ENCODE assay signal across 1 cellular context in the genomic region with DNA sequence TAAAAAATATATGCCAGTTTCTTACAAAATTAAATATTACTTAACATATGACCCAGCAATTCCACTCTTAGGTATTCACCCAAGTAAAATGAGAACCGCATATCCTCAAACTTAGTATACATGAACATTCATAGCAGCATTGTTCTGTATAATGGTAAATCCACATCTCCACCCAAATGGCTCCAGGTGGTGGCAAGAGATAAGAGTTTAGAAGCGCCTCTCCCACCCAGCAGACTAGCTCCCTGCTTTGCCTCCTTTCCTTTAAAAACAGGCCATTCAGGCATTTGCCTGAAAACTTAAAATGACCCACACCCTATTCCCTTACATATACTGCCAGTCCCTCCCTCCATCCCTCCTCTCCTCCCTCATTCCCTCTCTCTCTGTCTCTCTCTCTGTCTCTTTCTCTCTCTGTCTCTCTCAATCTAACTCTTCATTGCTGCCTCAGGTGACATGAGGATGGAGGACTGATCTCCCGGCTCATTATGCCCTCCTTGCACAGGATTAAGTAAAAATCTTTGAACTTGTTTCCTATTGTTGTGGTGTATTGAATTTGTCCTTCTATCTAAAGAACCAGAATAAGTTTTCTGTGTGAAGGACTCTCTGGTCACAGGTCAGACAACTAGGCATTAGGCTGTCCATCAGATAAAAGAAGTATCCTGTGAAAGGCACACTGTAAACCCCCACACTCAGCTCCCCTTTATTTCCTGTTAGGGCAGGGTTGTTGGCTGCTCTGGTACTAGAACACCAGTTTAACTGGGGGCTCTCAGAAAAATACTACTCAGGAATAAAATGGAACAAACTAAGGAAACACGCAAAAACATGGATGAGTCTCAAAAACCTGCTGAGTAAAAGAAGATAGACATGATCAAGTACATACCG.
TF ChIP-seq lines count a peak whose summit lies in the region.

No MANE protein-coding gene starts in this region.

TF ChIP-seq in K562, 482 proteins besides CTCF, POLR2A, EP300 and RAD21 (continues in another document):
- TF ChIP-seq ZNF76 (CRISPR knock-in tag; IDR thresholded peaks at IDR 0.05; ENCODE audit: borderline replicate concordance): no peak
- no peak for TF ChIP-seq ZNF133 (CRISPR knock-in tag; IDR thresholded peaks at IDR 0.05)
- TF ChIP-seq SP2 (IDR thresholded peaks at IDR 0.05; ENCODE audit: extremely low read depth, low read depth, low read length, poor library complexity, severe bottlenecking): no peak
- TF ChIP-seq, protein P1, sequence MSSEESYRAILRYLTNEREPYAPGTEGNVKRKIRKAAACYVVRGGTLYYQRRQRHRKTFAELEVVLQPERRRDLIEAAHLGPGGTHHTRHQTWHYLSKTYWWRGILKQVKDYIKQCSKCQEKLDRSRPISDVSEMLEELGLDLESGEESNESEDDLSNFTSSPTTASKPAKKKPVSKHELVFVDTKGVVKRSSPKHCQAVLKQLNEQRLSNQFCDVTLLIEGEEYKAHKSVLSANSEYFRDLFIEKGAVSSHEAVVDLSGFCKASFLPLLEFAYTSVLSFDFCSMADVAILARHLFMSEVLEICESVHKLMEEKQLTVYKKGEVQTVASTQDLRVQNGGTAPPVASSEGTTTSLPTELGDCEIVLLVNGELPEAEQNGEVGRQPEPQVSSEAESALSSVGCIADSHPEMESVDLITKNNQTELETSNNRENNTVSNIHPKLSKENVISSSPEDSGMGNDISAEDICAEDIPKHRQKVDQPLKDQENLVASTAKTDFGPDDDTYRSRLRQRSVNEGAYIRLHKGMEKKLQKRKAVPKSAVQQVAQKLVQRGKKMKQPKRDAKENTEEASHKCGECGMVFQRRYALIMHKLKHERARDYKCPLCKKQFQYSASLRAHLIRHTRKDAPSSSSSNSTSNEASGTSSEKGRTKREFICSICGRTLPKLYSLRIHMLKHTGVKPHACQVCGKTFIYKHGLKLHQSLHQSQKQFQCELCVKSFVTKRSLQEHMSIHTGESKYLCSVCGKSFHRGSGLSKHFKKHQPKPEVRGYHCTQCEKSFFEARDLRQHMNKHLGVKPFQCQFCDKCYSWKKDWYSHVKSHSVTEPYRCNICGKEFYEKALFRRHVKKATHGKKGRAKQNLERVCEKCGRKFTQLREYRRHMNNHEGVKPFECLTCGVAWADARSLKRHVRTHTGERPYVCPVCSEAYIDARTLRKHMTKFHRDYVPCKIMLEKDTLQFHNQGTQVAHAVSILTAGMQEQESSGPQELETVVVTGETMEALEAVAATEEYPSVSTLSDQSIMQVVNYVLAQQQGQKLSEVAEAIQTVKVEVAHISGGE (CRISPR knock-in tag; IDR thresholded peaks at IDR 0.05): no peak
- TF ChIP-seq, protein P2, sequence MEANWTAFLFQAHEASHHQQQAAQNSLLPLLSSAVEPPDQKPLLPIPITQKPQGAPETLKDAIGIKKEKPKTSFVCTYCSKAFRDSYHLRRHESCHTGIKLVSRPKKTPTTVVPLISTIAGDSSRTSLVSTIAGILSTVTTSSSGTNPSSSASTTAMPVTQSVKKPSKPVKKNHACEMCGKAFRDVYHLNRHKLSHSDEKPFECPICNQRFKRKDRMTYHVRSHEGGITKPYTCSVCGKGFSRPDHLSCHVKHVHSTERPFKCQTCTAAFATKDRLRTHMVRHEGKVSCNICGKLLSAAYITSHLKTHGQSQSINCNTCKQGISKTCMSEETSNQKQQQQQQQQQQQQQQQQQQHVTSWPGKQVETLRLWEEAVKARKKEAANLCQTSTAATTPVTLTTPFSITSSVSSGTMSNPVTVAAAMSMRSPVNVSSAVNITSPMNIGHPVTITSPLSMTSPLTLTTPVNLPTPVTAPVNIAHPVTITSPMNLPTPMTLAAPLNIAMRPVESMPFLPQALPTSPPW (CRISPR knock-in tag; IDR thresholded peaks at IDR 0.05): no peak
- TF ChIP-seq ILF3 (IDR thresholded peaks at IDR 0.05; ENCODE audit: borderline replicate concordance): 0 out of 2 replicates have a peak, but pooled peaks have one; percentile 61
- TF ChIP-seq HNRNPH1 (optimal IDR thresholded peaks at IDR 0.05; ENCODE audit: low read depth, low read length): no peak
- no peak for TF ChIP-seq KDM2B (CRISPR knock-in tag; IDR thresholded peaks at IDR 0.05)
- TF ChIP-seq, protein P3, sequence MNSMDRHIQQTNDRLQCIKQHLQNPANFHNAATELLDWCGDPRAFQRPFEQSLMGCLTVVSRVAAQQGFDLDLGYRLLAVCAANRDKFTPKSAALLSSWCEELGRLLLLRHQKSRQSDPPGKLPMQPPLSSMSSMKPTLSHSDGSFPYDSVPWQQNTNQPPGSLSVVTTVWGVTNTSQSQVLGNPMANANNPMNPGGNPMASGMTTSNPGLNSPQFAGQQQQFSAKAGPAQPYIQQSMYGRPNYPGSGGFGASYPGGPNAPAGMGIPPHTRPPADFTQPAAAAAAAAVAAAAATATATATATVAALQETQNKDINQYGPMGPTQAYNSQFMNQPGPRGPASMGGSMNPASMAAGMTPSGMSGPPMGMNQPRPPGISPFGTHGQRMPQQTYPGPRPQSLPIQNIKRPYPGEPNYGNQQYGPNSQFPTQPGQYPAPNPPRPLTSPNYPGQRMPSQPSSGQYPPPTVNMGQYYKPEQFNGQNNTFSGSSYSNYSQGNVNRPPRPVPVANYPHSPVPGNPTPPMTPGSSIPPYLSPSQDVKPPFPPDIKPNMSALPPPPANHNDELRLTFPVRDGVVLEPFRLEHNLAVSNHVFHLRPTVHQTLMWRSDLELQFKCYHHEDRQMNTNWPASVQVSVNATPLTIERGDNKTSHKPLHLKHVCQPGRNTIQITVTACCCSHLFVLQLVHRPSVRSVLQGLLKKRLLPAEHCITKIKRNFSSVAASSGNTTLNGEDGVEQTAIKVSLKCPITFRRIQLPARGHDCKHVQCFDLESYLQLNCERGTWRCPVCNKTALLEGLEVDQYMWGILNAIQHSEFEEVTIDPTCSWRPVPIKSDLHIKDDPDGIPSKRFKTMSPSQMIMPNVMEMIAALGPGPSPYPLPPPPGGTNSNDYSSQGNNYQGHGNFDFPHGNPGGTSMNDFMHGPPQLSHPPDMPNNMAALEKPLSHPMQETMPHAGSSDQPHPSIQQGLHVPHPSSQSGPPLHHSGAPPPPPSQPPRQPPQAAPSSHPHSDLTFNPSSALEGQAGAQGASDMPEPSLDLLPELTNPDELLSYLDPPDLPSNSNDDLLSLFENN (IDR thresholded peaks at IDR 0.05; ENCODE audit: low read depth in 2 of 2, low read length in 2 of 2): peak in 1 of 2 experiments; percentile 92; a peak in 2 of 4 replicates
- TF ChIP-seq MTA2 (IDR thresholded peaks at IDR 0.05; ENCODE audit: low read depth): peak; percentile 94
- no peak for TF ChIP-seq CHD1 (IDR thresholded peaks at IDR 0.05; ENCODE audit: low read length)
- peak; percentile 60; the same call in 1 of the 2 replicates for TF ChIP-seq ZNF584 (CRISPR knock-in tag; IDR thresholded peaks at IDR 0.05; ENCODE audit: low read depth)
- no peak for TF ChIP-seq ATF1 (CRISPR knock-in tag; IDR thresholded peaks at IDR 0.05)
- TF ChIP-seq ATF1 (tag; IDR thresholded peaks at IDR 0.05): peak; percentile 34; the same call in 1 of the 2 replicates
- TF ChIP-seq PHF20 (IDR thresholded peaks at IDR 0.05; ENCODE audit: partially characterized antibody): no peak
- TF ChIP-seq, protein P4, sequence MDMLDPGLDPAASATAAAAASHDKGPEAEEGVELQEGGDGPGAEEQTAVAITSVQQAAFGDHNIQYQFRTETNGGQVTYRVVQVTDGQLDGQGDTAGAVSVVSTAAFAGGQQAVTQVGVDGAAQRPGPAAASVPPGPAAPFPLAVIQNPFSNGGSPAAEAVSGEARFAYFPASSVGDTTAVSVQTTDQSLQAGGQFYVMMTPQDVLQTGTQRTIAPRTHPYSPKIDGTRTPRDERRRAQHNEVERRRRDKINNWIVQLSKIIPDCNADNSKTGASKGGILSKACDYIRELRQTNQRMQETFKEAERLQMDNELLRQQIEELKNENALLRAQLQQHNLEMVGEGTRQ (CRISPR knock-in tag; IDR thresholded peaks at IDR 0.05): no peak
- no peak for TF ChIP-seq HMG20B (CRISPR knock-in tag; IDR thresholded peaks at IDR 0.05)
- TF ChIP-seq, protein P5, sequence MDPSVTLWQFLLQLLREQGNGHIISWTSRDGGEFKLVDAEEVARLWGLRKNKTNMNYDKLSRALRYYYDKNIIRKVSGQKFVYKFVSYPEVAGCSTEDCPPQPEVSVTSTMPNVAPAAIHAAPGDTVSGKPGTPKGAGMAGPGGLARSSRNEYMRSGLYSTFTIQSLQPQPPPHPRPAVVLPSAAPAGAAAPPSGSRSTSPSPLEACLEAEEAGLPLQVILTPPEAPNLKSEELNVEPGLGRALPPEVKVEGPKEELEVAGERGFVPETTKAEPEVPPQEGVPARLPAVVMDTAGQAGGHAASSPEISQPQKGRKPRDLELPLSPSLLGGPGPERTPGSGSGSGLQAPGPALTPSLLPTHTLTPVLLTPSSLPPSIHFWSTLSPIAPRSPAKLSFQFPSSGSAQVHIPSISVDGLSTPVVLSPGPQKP (CRISPR knock-in tag; IDR thresholded peaks at IDR 0.05): no peak
- TF ChIP-seq SREBF2 (CRISPR knock-in tag; IDR thresholded peaks at IDR 0.05): no peak
- no peak; the same call in 1 of the 2 replicates for TF ChIP-seq NFATC3 (IDR thresholded peaks at IDR 0.05)
- TF ChIP-seq MEF2D (tag; conservative IDR thresholded peaks at IDR 0.05; ENCODE audit: low read depth): no peak
- TF ChIP-seq FOXJ3 (CRISPR knock-in tag; IDR thresholded peaks at IDR 0.05): no peak
- no peak for TF ChIP-seq PYGO2 (tag; IDR thresholded peaks at IDR 0.05)
- TF ChIP-seq MYBL2 (IDR thresholded peaks at IDR 0.05; ENCODE audit: low read depth): no peak
- no peak for TF ChIP-seq MYBL2 (CRISPR knock-in tag; IDR thresholded peaks at IDR 0.05; ENCODE audit: borderline replicate concordance)
- no peak for TF ChIP-seq NFYB (IDR thresholded peaks at IDR 0.05; ENCODE audit: extremely low read depth, insufficient read length)
- TF ChIP-seq MXD1 (CRISPR knock-in tag; IDR thresholded peaks at IDR 0.05; ENCODE audit: borderline replicate concordance, poor library complexity, severe bottlenecking): no peak
- no peak for TF ChIP-seq NR3C1 (CRISPR knock-in tag; IDR thresholded peaks at IDR 0.05)
- TF ChIP-seq SIX5 (IDR thresholded peaks at IDR 0.05; ENCODE audit: borderline replicate concordance in 1 of 2, insufficient read depth in 1 of 2, low read depth in 1 of 2, low read length in 2 of 2): no peak
- TF ChIP-seq, protein P6, sequence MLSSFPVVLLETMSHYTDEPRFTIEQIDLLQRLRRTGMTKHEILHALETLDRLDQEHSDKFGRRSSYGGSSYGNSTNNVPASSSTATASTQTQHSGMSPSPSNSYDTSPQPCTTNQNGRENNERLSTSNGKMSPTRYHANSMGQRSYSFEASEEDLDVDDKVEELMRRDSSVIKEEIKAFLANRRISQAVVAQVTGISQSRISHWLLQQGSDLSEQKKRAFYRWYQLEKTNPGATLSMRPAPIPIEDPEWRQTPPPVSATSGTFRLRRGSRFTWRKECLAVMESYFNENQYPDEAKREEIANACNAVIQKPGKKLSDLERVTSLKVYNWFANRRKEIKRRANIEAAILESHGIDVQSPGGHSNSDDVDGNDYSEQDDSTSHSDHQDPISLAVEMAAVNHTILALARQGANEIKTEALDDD (IDR thresholded peaks at IDR 0.05): peak; percentile 82
- TF ChIP-seq KHSRP (IDR thresholded peaks at IDR 0.05): no peak
- TF ChIP-seq CBX3 (IDR thresholded peaks at IDR 0.05; ENCODE audit: borderline replicate concordance in 1 of 2, low read length in 2 of 2): peak in 1 of 2 experiments; percentile 80; a peak in 1 of 3 replicates
- no peak for TF ChIP-seq RBM14 (IDR thresholded peaks at IDR 0.05; ENCODE audit: borderline replicate concordance, insufficient read depth, low read depth, low read length)
- no peak for TF ChIP-seq GABPB1 (CRISPR knock-in tag; IDR thresholded peaks at IDR 0.05)
- no peak for TF ChIP-seq MTF1 (CRISPR knock-in tag; IDR thresholded peaks at IDR 0.05; ENCODE audit: borderline replicate concordance)
- TF ChIP-seq ZNF717 (CRISPR knock-in tag; IDR thresholded peaks at IDR 0.05): no peak
- no peak for TF ChIP-seq ZBTB7A (IDR thresholded peaks at IDR 0.05; ENCODE audit: borderline replicate concordance, control insufficient read depth, low read depth, low read length)
- TF ChIP-seq SETDB1 (IDR thresholded peaks at IDR 0.05; ENCODE audit: low read length): no peak
- TF ChIP-seq SAP30 (IDR thresholded peaks at IDR 0.05; ENCODE audit: borderline replicate concordance, insufficient read depth, low read depth, low read length, poor library complexity, severe bottlenecking): no peak
- no peak for TF ChIP-seq TCF15 (CRISPR knock-in tag; IDR thresholded peaks at IDR 0.05)
- TF ChIP-seq NCOA1 (IDR thresholded peaks at IDR 0.05; ENCODE audit: low read depth): peak; percentile 69; the same call in 1 of the 2 replicates
